In genomic region chr9:72526901-72527800, GRCh38 we compare ENCODE assay signal across 8 cellular contexts. TPM values are rescaled to one million over a fixed set of nuclear protein-coding genes. Genes with fewer than 3 reads are reported as not detected.
A peak's percentile ranks its signal among the peaks of the same experiment; 100 is the strongest.
DNase-seq lines count a peak whose midpoint lies in the region; ATAC-seq and TF ChIP-seq lines count a peak whose summit lies in the region.

No MANE protein-coding gene starts in this region.

- H4K20me1 ChIP-seq in osteoblast (ENCODE audit: insufficient read depth, low read length) = no peaks in the 10 kb centered on the region

- DNase-seq in activated gamma-delta T cell treated with Interleukin-2 at 50 U/mL for 16 hours (peak; percentile 82), activated gamma-delta T cell (lab: John Stamatoyannopoulos, UW) (no peak), NT2/D1 (ENCODE audit: low read depth, low spot score) (peak; percentile 81), osteoblast (ENCODE audit: insufficient read length, low spot score, missing footprints) (peak; percentile 84), suprapubic skin (ENCODE audit: low spot score in 2 of 2) (peak; percentile 83 to 85)
- peak; percentile 65 for DNase-seq in activated gamma-delta T cell treated with anti-CD3 and anti-CD28 coated beads, Interleukin-2, amount 50 U/mL, for 16 hours (ENCODE audit: low read depth)

- no peaks in the 10 kb centered on the region for H3K79me2 ChIP-seq in osteoblast (ENCODE audit: insufficient read depth, low read length)

- TF ChIP-seq EP300 in gastroesophageal sphincter (IDR thresholded peaks at IDR 0.05) (no peak), suprapubic skin (IDR thresholded peaks at IDR 0.05) (no peak)

- no peaks in the 10 kb centered on the region for H3K27me3 ChIP-seq in NT2/D1 (ENCODE audit: insufficient read depth, insufficient read length)
- H3K27me3 ChIP-seq in gastroesophageal sphincter = no peaks in the 10 kb centered on the region
- H3K27me3 ChIP-seq in osteoblast (ENCODE audit: insufficient read depth, low read length) = no peaks in the 10 kb centered on the region
- H3K27me3 ChIP-seq in suprapubic skin = no peaks in the 10 kb centered on the region

- TF ChIP-seq CTCF in gastroesophageal sphincter (IDR thresholded peaks at IDR 0.05) (no peak), osteoblast (IDR thresholded peaks at IDR 0.05; ENCODE audit: extremely low read depth, low read depth, low read length) (no peak), suprapubic skin (IDR thresholded peaks at IDR 0.05) (no peak)

- H3K9ac ChIP-seq in NT2/D1 (ENCODE audit: insufficient read length, low read depth) = peak overlapping the region; percentile 79

- peak overlapping the region; percentile 3 for H3K4me3 ChIP-seq in NT2/D1 (ENCODE audit: insufficient read length, low read depth)
- H3K4me3 ChIP-seq in gastroesophageal sphincter = peak overlapping the region in 1 of 2 donors; percentile 15
- H3K4me3 ChIP-seq in osteoblast (ENCODE audit: insufficient read depth, low read length) = peak overlapping the region; percentile 66
- peak overlapping the region; percentile 31 for H3K4me3 ChIP-seq in suprapubic skin

- peak overlapping the region; percentile 92 for H3K4me2 ChIP-seq in osteoblast (ENCODE audit: insufficient read depth, low read length)

- ATAC-seq in HG02938 (IDR thresholded peaks at IDR 0.05; ENCODE audit: unreplicated experiment) (peak; percentile 82), gastroesophageal sphincter (peak; percentile 87)

- peak overlapping the region; percentile 98 for H2AFZ ChIP-seq in osteoblast (ENCODE audit: low read length)

- H3K4me1 ChIP-seq in NT2/D1 (ENCODE audit: insufficient read depth, insufficient read length) (peaks cover 4% of the 10 kb centered on the region), gastroesophageal sphincter (peaks cover 0 to 30% (median 13%) of the 10 kb centered on the region in 3 donors), osteoblast (ENCODE audit: insufficient read depth, low read length) (peaks cover 32% of the 10 kb centered on the region), suprapubic skin (peaks cover 22% of the 10 kb centered on the region)

- H3K9me3 ChIP-seq in NT2/D1 (ENCODE audit: insufficient read depth, low read length) (peaks cover 5% of the 10 kb centered on the region; the same call in 1 of the 2 replicates), gastroesophageal sphincter (peaks cover 0 to 13% (median 0%) of the 10 kb centered on the region in 3 donors), osteoblast (ENCODE audit: low read depth, low read length) (no peaks in the 10 kb centered on the region), suprapubic skin (no peaks in the 10 kb centered on the region)

- H3K27ac ChIP-seq in gastroesophageal sphincter (peak overlapping the region in 3 of 4 donors; percentile 53 to 71 (median 67)), osteoblast (ENCODE audit: low read depth, low read length) (peak overlapping the region; percentile 96), suprapubic skin (peak overlapping the region; percentile 79)

- WGBS in gastroesophageal sphincter (ENCODE audit: low coverage in 1 of 2), 2 donors = 15 to 55% methylated on average over 11 to 12 of the region's 19 CpGs
- WGBS in suprapubic skin = 22% methylated on average over 19 of the region's 19 CpGs

- no peak for TF ChIP-seq POLR2A in gastroesophageal sphincter (IDR thresholded peaks at IDR 0.05)
- no peak for TF ChIP-seq POLR2A in suprapubic skin (IDR thresholded peaks at IDR 0.05)

- H3K36me3 ChIP-seq in NT2/D1 (ENCODE audit: insufficient read depth, insufficient read length, low read length) (no peaks in the 10 kb centered on the region), gastroesophageal sphincter (no peaks in the 10 kb centered on the region), osteoblast (ENCODE audit: insufficient read depth, low read length) (no peaks in the 10 kb centered on the region), suprapubic skin (no peaks in the 10 kb centered on the region)

RNA-seq across cellular contexts. Expression of gene TMC1, which starts 5.7 kb away (rescaled TPM):
- total RNA-seq in gastroesophageal sphincter (not detected), osteoblast (under 0.01 TPM in 1 of 2 replicates, not detected in the other), suprapubic skin (not detected)
